Comparison of ENCODE assay signal across 31 cellular contexts in the genomic region with DNA sequence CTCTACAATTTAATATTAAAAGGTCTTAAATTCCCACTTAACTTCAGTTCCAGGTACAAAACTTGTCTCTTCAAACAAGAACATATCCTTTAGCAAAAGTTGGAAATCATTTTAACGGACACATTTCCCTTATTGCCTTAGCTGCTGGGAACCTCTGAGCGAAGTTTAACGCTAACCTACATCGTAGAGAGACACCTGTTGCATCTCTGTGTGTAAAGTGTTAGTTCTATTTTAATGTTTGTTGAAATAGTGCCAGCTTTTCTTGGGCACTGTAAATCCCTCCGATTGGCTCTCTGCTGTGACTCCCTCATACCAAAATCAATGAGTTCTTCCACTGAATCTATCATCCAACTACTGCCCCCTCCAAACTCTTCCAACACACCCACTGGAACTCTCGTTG. TPM values are rescaled to one million over a fixed set of nuclear protein-coding genes. Genes with fewer than 3 reads are reported as not detected.
"Had no signal": no experiment of that assay in that cellular context is flagged by ENCODE, and none has a peak within 500 bp of the region (broad histone marks: within the 10 kb centered on the region; RNA-seq: fewer than 3 reads in every experiment).

No MANE protein-coding gene starts in this region.

- H3K9me3 Mint-ChIP-seq: activated naive CD4-positive, alpha-beta T cell treated with anti-CD3 and anti-CD28 coated beads, Interleukin-2, amount 50 U/mL, for 24 hours had no signal

- DNase-seq: activated CD4-positive, alpha-beta memory T cell treated with anti-CD3 and anti-CD28 coated beads, Interleukin-2, amount 10 ng/mL, durations not matched to agents 7 days and 5 days; activated CD4-positive, alpha-beta T cell treated with anti-CD3 and anti-CD28 coated beads for 36 hours; activated CD4-positive, alpha-beta T cell treated with anti-CD3 and anti-CD28 coated beads, Interleukin-2, amount 10 ng/mL, durations not matched to agents 24 days and 14 days; activated CD4-positive, alpha-beta T cell treated with anti-CD3 and anti-CD28 coated beads, Interleukin-2, amount 50 U/mL, for 4 hours; activated CD4-positive, CD25-positive, alpha-beta regulatory T cell; activated CD4-positive, CD25-positive, alpha-beta regulatory T cell treated with anti-CD3 and anti-CD28 coated beads, Interleukin-2, amount 50 U/mL, for 72 hours; activated CD8-positive, alpha-beta memory T cell treated with anti-CD3 and anti-CD28 coated beads, Interleukin-2, amount 50 U/mL, for 48 hours; activated gamma-delta T cell treated with Interleukin-2 at 50 U/mL for 16 hours; activated naive CD4-positive, alpha-beta T cell treated with Interleukin-2 at 50 U/mL for 16 hours; activated naive CD8-positive, alpha-beta T cell treated with anti-CD3 and anti-CD28 coated beads for 36 hours; activated naive CD8-positive, alpha-beta T cell treated with anti-CD3 and anti-CD28 coated beads, Interleukin-2, amount 50 U/mL, for 24 hours; activated T-cell treated with anti-CD3 and anti-CD28 coated beads for 4 hours; activated T-cell treated with anti-CD3 and anti-CD28 coated beads, Interleukin-2, amount 50 U/mL, for 24 hours; activated T-cell treated with anti-CD3 and anti-CD28 coated beads, Interleukin-2, amount 50 U/mL, for 72 hours; adrenal gland; amygdala; aorta; body of pancreas; caudate nucleus; colonic mucosa; effector CD8-positive, alpha-beta T cell; foreskin fibroblast; head of caudate nucleus; T-helper 1 cell; T-helper 17 cell; T1000 had no signal

- H3K4me1 Mint-ChIP-seq: activated CD4-positive, alpha-beta T cell treated with anti-CD3 and anti-CD28 coated beads for 36 hours; activated CD4-positive, alpha-beta T cell treated with anti-CD3 and anti-CD28 coated beads, Interleukin-2, amount 10 ng/mL, durations not matched to agents 24 days and 14 days; activated naive CD4-positive, alpha-beta T cell treated with anti-CD3 and anti-CD28 coated beads, Interleukin-2, amount 50 U/mL, for 24 hours; activated naive CD8-positive, alpha-beta T cell treated with anti-CD3 and anti-CD28 coated beads for 36 hours; activated naive CD8-positive, alpha-beta T cell treated with anti-CD3 and anti-CD28 coated beads, Interleukin-2, amount 50 U/mL, for 24 hours; T-helper 17 cell had no signal

- H3K27me3 ChIP-seq: adrenal gland, body of pancreas, colonic mucosa had no signal

- H3K9me3 ChIP-seq: body of pancreas, colonic mucosa had no signal

- H3K36me3 ChIP-seq: adrenal gland, colonic mucosa had no signal

- ATAC-seq: activated CD4-positive, alpha-beta T cell treated with anti-CD3 and anti-CD28 coated beads for 36 hours; activated naive CD8-positive, alpha-beta T cell treated with anti-CD3 and anti-CD28 coated beads, Interleukin-2, amount 50 U/mL, for 24 hours; activated T-cell treated with anti-CD3 and anti-CD28 coated beads, Interleukin-2, amount 50 U/mL, for 72 hours; body of pancreas; esophagus mucosa; T-helper 17 cell had no signal

- H3K27ac Mint-ChIP-seq: activated CD4-positive, alpha-beta memory T cell treated with anti-CD3 and anti-CD28 coated beads, Interleukin-2, amount 10 ng/mL, durations not matched to agents 7 days and 5 days; activated CD4-positive, alpha-beta T cell treated with anti-CD3 and anti-CD28 coated beads for 36 hours; activated CD4-positive, alpha-beta T cell treated with anti-CD3 and anti-CD28 coated beads, Interleukin-2, amount 10 ng/mL, durations not matched to agents 24 days and 14 days; activated naive CD4-positive, alpha-beta T cell treated with anti-CD3 and anti-CD28 coated beads, Interleukin-2, amount 50 U/mL, for 24 hours; activated naive CD8-positive, alpha-beta T cell treated with anti-CD3 and anti-CD28 coated beads for 36 hours; activated naive CD8-positive, alpha-beta T cell treated with anti-CD3 and anti-CD28 coated beads, Interleukin-2, amount 50 U/mL, for 24 hours; activated T-cell treated with anti-CD3 and anti-CD28 coated beads, Interleukin-2, amount 50 U/mL, for 24 hours; activated T-cell treated with anti-CD3 and anti-CD28 coated beads, Interleukin-2, amount 50 U/mL, for 72 hours; T-helper 17 cell; T-helper 2 cell treated with Interferon-gamma antibody and Interleukin-4, amounts not matched to agents 5 μg/mL and 100 μg/mL, for 36 hours had no signal

- FAIRE-seq: endometrium, frontal cortex had no signal

- H3K36me3 Mint-ChIP-seq: activated naive CD4-positive, alpha-beta T cell treated with anti-CD3 and anti-CD28 coated beads, Interleukin-2, amount 50 U/mL, for 24 hours; activated naive CD8-positive, alpha-beta T cell treated with anti-CD3 and anti-CD28 coated beads for 36 hours had no signal

- H3K4me3 Mint-ChIP-seq: activated CD4-positive, alpha-beta memory T cell treated with anti-CD3 and anti-CD28 coated beads, Interleukin-2, amount 10 ng/mL, durations not matched to agents 7 days and 5 days; activated CD4-positive, alpha-beta T cell treated with anti-CD3 and anti-CD28 coated beads for 36 hours; activated CD4-positive, alpha-beta T cell treated with anti-CD3 and anti-CD28 coated beads, Interleukin-2, amount 10 ng/mL, durations not matched to agents 24 days and 14 days; activated naive CD4-positive, alpha-beta T cell treated with anti-CD3 and anti-CD28 coated beads, Interleukin-2, amount 50 U/mL, for 24 hours; activated naive CD8-positive, alpha-beta T cell treated with anti-CD3 and anti-CD28 coated beads for 36 hours; activated naive CD8-positive, alpha-beta T cell treated with anti-CD3 and anti-CD28 coated beads, Interleukin-2, amount 50 U/mL, for 24 hours; activated T-cell treated with anti-CD3 and anti-CD28 coated beads, Interleukin-2, amount 50 U/mL, for 24 hours; activated T-cell treated with anti-CD3 and anti-CD28 coated beads, Interleukin-2, amount 50 U/mL, for 72 hours; T-helper 17 cell; T-helper 2 cell treated with Interferon-gamma antibody and Interleukin-4, amounts not matched to agents 5 μg/mL and 100 μg/mL, for 36 hours had no signal

- H3K4me3 ChIP-seq: adrenal gland, body of pancreas, colonic mucosa had no signal

- H3K27ac ChIP-seq: adrenal gland, body of pancreas, colonic mucosa had no signal

RNA-seq across cellular contexts. Expression of gene HIF3A, which starts 2.4 kb away (rescaled TPM):
- total RNA-seq: activated CD4-positive, alpha-beta memory T cell treated with anti-CD3 and anti-CD28 coated beads, Interleukin-2, amount 10 ng/mL, durations not matched to agents 7 days and 5 days; activated CD4-positive, alpha-beta T cell treated with anti-CD3 and anti-CD28 coated beads for 36 hours; activated CD4-positive, alpha-beta T cell treated with anti-CD3 and anti-CD28 coated beads, Interleukin-2, amount 10 ng/mL, durations not matched to agents 24 days and 14 days; activated naive CD8-positive, alpha-beta T cell treated with anti-CD3 and anti-CD28 coated beads for 36 hours; activated T-cell treated with anti-CD3 and anti-CD28 coated beads, Interleukin-2, amount 50 U/mL, for 72 hours; T-helper 17 cell had no signal
